In the genomic region with DNA sequence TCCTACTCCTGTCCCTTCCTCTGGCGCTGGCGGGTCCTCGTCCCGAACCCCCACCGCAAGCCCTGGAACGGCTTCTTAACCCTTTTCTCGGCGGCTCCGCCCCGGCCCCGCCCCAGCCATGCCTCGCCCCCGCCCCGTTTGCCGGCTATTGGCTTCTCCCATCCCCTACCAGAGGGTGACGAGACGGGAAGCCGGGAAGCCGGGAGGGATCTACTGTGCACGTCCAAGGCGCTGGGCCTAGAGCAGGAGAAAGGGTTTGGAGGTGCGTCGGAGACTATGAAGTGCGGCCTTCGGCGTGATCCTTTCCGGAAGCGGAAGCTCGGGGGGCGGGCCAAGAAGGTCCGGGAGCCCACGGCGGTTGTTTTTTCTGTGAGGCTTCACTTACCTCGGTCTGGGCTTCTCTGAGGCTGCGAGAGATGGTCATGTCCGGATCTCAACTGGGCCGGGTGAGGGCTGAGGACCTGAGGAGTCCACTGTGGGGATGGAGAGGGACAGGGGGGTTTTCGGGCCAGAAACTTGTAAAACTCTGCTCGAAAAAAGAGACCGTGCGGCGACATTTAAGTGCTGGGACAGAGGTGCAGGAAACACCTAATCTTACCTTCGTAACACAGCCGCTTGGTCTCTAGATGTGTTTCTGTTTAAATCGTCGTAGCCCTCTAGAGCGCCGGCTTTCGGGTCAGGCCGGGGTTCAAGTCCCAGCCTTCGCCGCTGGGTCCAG, we compare ENCODE assay signal across 1 cellular context.
TF ChIP-seq lines count a peak whose summit lies in the region.

No MANE protein-coding gene starts in this region.

TF ChIP-seq in HepG2, 621 proteins besides CTCF, POLR2A, EP300 and RAD21 (continued from another document and continues in another):
- no peak for TF ChIP-seq NONO (IDR thresholded peaks at IDR 0.05)
- TF ChIP-seq NONO (CRISPR knock-in tag; conservative IDR thresholded peaks at IDR 0.05), result no peak
- TF ChIP-seq ZNF350 (CRISPR knock-in tag; IDR thresholded peaks at IDR 0.05; ENCODE audit: borderline replicate concordance, low read depth), result peak; percentile 19; the same call in 1 of the 2 replicates
- no peak for TF ChIP-seq KDM4B (CRISPR knock-in tag; IDR thresholded peaks at IDR 0.05)
- TF ChIP-seq, protein P1, sequence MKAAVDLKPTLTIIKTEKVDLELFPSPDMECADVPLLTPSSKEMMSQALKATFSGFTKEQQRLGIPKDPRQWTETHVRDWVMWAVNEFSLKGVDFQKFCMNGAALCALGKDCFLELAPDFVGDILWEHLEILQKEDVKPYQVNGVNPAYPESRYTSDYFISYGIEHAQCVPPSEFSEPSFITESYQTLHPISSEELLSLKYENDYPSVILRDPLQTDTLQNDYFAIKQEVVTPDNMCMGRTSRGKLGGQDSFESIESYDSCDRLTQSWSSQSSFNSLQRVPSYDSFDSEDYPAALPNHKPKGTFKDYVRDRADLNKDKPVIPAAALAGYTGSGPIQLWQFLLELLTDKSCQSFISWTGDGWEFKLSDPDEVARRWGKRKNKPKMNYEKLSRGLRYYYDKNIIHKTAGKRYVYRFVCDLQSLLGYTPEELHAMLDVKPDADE (CRISPR knock-in tag; IDR thresholded peaks at IDR 0.05), result no peak
- no peak for TF ChIP-seq HOXA5 (CRISPR knock-in tag; IDR thresholded peaks at IDR 0.05)
- TF ChIP-seq, protein P2, sequence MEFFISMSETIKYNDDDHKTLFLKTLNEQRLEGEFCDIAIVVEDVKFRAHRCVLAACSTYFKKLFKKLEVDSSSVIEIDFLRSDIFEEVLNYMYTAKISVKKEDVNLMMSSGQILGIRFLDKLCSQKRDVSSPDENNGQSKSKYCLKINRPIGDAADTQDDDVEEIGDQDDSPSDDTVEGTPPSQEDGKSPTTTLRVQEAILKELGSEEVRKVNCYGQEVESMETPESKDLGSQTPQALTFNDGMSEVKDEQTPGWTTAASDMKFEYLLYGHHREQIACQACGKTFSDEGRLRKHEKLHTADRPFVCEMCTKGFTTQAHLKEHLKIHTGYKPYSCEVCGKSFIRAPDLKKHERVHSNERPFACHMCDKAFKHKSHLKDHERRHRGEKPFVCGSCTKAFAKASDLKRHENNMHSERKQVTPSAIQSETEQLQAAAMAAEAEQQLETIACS (CRISPR knock-in tag; IDR thresholded peaks at IDR 0.05), result no peak
- no peak for TF ChIP-seq DNMT1 (CRISPR knock-in tag; IDR thresholded peaks at IDR 0.05)
- TF ChIP-seq ZNF713 (CRISPR knock-in tag; IDR thresholded peaks at IDR 0.05), result no peak
- TF ChIP-seq, protein P3, sequence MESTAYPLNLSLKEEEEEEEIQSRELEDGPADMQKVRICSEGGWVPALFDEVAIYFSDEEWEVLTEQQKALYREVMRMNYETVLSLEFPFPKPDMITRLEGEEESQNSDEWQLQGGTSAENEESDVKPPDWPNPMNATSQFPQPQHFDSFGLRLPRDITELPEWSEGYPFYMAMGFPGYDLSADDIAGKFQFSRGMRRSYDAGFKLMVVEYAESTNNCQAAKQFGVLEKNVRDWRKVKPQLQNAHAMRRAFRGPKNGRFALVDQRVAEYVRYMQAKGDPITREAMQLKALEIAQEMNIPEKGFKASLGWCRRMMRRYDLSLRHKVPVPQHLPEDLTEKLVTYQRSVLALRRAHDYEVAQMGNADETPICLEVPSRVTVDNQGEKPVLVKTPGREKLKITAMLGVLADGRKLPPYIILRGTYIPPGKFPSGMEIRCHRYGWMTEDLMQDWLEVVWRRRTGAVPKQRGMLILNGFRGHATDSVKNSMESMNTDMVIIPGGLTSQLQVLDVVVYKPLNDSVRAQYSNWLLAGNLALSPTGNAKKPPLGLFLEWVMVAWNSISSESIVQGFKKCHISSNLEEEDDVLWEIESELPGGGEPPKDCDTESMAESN (CRISPR knock-in tag; conservative IDR thresholded peaks at IDR 0.05), result peak; percentile 46; the same call in 1 of the 2 replicates
- TF ChIP-seq, protein P4, sequence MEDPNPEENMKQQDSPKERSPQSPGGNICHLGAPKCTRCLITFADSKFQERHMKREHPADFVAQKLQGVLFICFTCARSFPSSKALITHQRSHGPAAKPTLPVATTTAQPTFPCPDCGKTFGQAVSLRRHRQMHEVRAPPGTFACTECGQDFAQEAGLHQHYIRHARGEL (CRISPR knock-in tag; IDR thresholded peaks at IDR 0.05), result no peak
- no peak for TF ChIP-seq FOXM1 (CRISPR knock-in tag; IDR thresholded peaks at IDR 0.05)
- TF ChIP-seq, protein P5, sequence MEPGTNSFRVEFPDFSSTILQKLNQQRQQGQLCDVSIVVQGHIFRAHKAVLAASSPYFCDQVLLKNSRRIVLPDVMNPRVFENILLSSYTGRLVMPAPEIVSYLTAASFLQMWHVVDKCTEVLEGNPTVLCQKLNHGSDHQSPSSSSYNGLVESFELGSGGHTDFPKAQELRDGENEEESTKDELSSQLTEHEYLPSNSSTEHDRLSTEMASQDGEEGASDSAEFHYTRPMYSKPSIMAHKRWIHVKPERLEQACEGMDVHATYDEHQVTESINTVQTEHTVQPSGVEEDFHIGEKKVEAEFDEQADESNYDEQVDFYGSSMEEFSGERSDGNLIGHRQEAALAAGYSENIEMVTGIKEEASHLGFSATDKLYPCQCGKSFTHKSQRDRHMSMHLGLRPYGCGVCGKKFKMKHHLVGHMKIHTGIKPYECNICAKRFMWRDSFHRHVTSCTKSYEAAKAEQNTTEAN (CRISPR knock-in tag; conservative IDR thresholded peaks at IDR 0.05), result no peak
- TF ChIP-seq ZNF850 (CRISPR knock-in tag; conservative IDR thresholded peaks at IDR 0.05), result no peak
- TF ChIP-seq ZNF678 (CRISPR knock-in tag; IDR thresholded peaks at IDR 0.05), result no peak
- TF ChIP-seq ZNF614 (CRISPR knock-in tag; IDR thresholded peaks at IDR 0.05; ENCODE audit: borderline replicate concordance), result no peak
- TF ChIP-seq, protein P6, sequence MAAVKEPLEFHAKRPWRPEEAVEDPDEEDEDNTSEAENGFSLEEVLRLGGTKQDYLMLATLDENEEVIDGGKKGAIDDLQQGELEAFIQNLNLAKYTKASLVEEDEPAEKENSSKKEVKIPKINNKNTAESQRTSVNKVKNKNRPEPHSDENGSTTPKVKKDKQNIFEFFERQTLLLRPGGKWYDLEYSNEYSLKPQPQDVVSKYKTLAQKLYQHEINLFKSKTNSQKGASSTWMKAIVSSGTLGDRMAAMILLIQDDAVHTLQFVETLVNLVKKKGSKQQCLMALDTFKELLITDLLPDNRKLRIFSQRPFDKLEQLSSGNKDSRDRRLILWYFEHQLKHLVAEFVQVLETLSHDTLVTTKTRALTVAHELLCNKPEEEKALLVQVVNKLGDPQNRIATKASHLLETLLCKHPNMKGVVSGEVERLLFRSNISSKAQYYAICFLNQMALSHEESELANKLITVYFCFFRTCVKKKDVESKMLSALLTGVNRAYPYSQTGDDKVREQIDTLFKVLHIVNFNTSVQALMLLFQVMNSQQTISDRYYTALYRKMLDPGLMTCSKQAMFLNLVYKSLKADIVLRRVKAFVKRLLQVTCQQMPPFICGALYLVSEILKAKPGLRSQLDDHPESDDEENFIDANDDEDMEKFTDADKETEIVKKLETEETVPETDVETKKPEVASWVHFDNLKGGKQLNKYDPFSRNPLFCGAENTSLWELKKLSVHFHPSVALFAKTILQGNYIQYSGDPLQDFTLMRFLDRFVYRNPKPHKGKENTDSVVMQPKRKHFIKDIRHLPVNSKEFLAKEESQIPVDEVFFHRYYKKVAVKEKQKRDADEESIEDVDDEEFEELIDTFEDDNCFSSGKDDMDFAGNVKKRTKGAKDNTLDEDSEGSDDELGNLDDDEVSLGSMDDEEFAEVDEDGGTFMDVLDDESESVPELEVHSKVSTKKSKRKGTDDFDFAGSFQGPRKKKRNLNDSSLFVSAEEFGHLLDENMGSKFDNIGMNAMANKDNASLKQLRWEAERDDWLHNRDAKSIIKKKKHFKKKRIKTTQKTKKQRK (IDR thresholded peaks at IDR 0.05; ENCODE audit: low read length), result no peak
- no peak; the same call in 1 of the 2 replicates for TF ChIP-seq ATF7-NPFF (CRISPR knock-in tag; IDR thresholded peaks at IDR 0.05; ENCODE audit: low read depth)
- TF ChIP-seq, protein P7, sequence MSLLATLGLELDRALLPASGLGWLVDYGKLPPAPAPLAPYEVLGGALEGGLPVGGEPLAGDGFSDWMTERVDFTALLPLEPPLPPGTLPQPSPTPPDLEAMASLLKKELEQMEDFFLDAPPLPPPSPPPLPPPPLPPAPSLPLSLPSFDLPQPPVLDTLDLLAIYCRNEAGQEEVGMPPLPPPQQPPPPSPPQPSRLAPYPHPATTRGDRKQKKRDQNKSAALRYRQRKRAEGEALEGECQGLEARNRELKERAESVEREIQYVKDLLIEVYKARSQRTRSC (CRISPR knock-in tag; IDR thresholded peaks at IDR 0.05; ENCODE audit: low read depth), result no peak
- TF ChIP-seq MAF1 (CRISPR knock-in tag; IDR thresholded peaks at IDR 0.05; ENCODE audit: borderline replicate concordance), result no peak
- no peak for TF ChIP-seq ZNF17 (CRISPR knock-in tag; IDR thresholded peaks at IDR 0.05)
- TF ChIP-seq GATA4 (IDR thresholded peaks at IDR 0.05; ENCODE audit: borderline replicate concordance, low read depth), result no peak
- TF ChIP-seq SOX5 (CRISPR knock-in tag; IDR thresholded peaks at IDR 0.05; ENCODE audit: borderline replicate concordance), result no peak
- TF ChIP-seq, protein P8, sequence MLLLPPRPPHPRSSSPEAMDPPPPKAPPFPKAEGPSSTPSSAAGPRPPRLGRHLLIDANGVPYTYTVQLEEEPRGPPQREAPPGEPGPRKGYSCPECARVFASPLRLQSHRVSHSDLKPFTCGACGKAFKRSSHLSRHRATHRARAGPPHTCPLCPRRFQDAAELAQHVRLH (CRISPR knock-in tag; IDR thresholded peaks at IDR 0.05; ENCODE audit: borderline replicate concordance, low read depth), result no peak
- no peak for TF ChIP-seq ELF4 (CRISPR knock-in tag; IDR thresholded peaks at IDR 0.05; ENCODE audit: borderline replicate concordance)
- peak; percentile 64 for TF ChIP-seq PHF20 (CRISPR knock-in tag; IDR thresholded peaks at IDR 0.05)
- no peak for TF ChIP-seq ZNF33B (CRISPR knock-in tag; IDR thresholded peaks at IDR 0.05)
- TF ChIP-seq RARA (CRISPR knock-in tag; IDR thresholded peaks at IDR 0.05), result no peak
- TF ChIP-seq ZNF780A (CRISPR knock-in tag; IDR thresholded peaks at IDR 0.05), result no peak
- TF ChIP-seq ZNF10 (CRISPR knock-in tag; IDR thresholded peaks at IDR 0.05; ENCODE audit: borderline replicate concordance, low read depth), result no peak
- TF ChIP-seq, protein P9, sequence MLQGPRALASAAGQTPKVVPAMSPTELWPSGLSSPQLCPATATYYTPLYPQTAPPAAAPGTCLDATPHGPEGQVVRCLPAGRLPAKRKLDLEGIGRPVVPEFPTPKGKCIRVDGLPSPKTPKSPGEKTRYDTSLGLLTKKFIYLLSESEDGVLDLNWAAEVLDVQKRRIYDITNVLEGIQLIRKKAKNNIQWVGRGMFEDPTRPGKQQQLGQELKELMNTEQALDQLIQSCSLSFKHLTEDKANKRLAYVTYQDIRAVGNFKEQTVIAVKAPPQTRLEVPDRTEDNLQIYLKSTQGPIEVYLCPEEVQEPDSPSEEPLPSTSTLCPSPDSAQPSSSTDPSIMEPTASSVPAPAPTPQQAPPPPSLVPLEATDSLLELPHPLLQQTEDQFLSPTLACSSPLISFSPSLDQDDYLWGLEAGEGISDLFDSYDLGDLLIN (CRISPR knock-in tag; IDR thresholded peaks at IDR 0.05; ENCODE audit: borderline replicate concordance), result no peak
- TF ChIP-seq ZNF772 (CRISPR knock-in tag; IDR thresholded peaks at IDR 0.05), result peak; percentile 43; the same call in 1 of the 2 replicates
- TF ChIP-seq, protein P10, sequence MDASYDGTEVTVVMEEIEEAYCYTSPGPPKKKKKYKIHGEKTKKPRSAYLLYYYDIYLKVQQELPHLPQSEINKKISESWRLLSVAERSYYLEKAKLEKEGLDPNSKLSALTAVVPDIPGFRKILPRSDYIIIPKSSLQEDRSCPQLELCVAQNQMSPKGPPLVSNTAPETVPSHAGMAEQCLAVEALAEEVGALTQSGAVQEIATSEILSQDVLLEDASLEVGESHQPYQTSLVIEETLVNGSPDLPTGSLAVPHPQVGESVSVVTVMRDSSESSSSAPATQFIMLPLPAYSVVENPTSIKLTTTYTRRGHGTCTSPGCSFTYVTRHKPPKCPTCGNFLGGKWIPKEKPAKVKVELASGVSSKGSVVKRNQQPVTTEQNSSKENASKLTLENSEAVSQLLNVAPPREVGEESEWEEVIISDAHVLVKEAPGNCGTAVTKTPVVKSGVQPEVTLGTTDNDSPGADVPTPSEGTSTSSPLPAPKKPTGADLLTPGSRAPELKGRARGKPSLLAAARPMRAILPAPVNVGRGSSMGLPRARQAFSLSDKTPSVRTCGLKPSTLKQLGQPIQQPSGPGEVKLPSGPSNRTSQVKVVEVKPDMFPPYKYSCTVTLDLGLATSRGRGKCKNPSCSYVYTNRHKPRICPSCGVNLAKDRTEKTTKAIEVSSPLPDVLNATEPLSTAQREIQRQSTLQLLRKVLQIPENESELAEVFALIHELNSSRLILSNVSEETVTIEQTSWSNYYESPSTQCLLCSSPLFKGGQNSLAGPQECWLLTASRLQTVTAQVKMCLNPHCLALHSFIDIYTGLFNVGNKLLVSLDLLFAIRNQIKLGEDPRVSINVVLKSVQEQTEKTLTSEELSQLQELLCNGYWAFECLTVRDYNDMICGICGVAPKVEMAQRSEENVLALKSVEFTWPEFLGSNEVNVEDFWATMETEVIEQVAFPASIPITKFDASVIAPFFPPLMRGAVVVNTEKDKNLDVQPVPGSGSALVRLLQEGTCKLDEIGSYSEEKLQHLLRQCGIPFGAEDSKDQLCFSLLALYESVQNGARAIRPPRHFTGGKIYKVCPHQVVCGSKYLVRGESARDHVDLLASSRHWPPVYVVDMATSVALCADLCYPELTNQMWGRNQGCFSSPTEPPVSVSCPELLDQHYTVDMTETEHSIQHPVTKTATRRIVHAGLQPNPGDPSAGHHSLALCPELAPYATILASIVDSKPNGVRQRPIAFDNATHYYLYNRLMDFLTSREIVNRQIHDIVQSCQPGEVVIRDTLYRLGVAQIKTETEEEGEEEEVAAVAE (CRISPR knock-in tag; IDR thresholded peaks at IDR 0.05; ENCODE audit: borderline replicate concordance), result no peak
- TF ChIP-seq ZNF720 (CRISPR knock-in tag; IDR thresholded peaks at IDR 0.05), result no peak
- no peak for TF ChIP-seq PITX1 (CRISPR knock-in tag; IDR thresholded peaks at IDR 0.05)
- no peak for TF ChIP-seq ZNF629 (CRISPR knock-in tag; conservative IDR thresholded peaks at IDR 0.05)
- TF ChIP-seq TCF7L2 (IDR thresholded peaks at IDR 0.05; ENCODE audit: low read depth, low read length), result no peak
- TF ChIP-seq KLF9 (CRISPR knock-in tag; IDR thresholded peaks at IDR 0.05; ENCODE audit: low read depth), result no peak
- TF ChIP-seq SNAPC2 (CRISPR knock-in tag; IDR thresholded peaks at IDR 0.05), result no peak
- no peak for TF ChIP-seq ZNF251 (CRISPR knock-in tag; IDR thresholded peaks at IDR 0.05)
- TF ChIP-seq TAF1 (CRISPR knock-in tag; IDR thresholded peaks at IDR 0.05), result peak; percentile 46
- TF ChIP-seq, protein P11, sequence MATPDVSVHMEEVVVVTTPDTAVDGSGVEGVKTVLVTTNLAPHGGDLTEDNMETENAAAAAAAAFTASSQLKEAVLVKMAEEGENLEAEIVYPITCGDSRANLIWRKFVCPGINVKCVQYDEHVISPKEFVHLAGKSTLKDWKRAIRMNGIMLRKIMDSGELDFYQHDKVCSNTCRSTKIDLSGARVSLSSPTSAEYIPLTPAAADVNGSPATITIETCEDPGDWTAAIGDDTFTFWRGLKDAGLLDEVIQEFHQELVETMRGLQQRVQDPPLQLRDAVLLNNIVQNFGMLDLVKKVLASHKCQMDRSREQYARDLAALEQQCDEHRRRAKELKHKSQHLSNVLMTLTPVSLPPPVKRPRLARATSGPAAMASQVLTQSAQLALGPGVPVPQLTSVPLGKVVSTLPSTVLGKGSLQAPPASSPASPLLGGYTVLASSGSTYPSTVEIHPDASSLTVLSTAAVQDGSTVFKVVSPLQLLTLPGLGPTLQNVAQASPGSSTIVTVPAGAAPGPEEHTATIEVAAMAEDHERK (CRISPR knock-in tag; IDR thresholded peaks at IDR 0.05; ENCODE audit: low read depth), result no peak
- TF ChIP-seq TAF15 (IDR thresholded peaks at IDR 0.05; ENCODE audit: low read depth, low read length, poor library complexity, severe bottlenecking), result no peak
